24 cellular contexts compared by ENCODE assay signal in genomic region chr7:151541709-151542499, GRCh38.
"Had no signal": no experiment of that assay in that cellular context is flagged by ENCODE, and none has a peak within 500 bp of the region (broad histone marks: within the 10 kb centered on the region; RNA-seq: fewer than 3 reads in every experiment).

No MANE protein-coding gene starts in this region.

- H3K9me3 Mint-ChIP-seq: activated naive CD4-positive, alpha-beta T cell treated with anti-CD3 and anti-CD28 coated beads, Interleukin-2, amount 10 ng/mL, durations not matched to agents 7 days and 5 days; activated naive CD8-positive, alpha-beta T cell treated with anti-CD3 and anti-CD28 coated beads, Interleukin-2, amount 10 ng/mL, durations not matched to agents 7 days and 5 days; brain; mesothelial cell of epicardium had no signal

- H3K4me3 Mint-ChIP-seq: activated naive CD4-positive, alpha-beta T cell treated with anti-CD3 and anti-CD28 coated beads, Interleukin-2, amount 10 ng/mL, durations not matched to agents 7 days and 5 days; activated naive CD8-positive, alpha-beta T cell treated with anti-CD3 and anti-CD28 coated beads, Interleukin-2, amount 10 ng/mL, durations not matched to agents 7 days and 5 days; brain; mesothelial cell of epicardium; naive thymus-derived CD4-positive, alpha-beta T cell had no signal

- H3K36me3 Mint-ChIP-seq: activated naive CD4-positive, alpha-beta T cell treated with anti-CD3 and anti-CD28 coated beads, Interleukin-2, amount 10 ng/mL, durations not matched to agents 7 days and 5 days; activated naive CD8-positive, alpha-beta T cell treated with anti-CD3 and anti-CD28 coated beads, Interleukin-2, amount 10 ng/mL, durations not matched to agents 7 days and 5 days; brain; mesothelial cell of epicardium; naive thymus-derived CD4-positive, alpha-beta T cell had no signal

- H3K9me3 ChIP-seq: ascending aorta, suprapubic skin, tibial artery had no signal

- FAIRE-seq: keratinocyte had no signal

- DNase-seq: activated CD4-positive, alpha-beta T cell treated with anti-CD3 and anti-CD28 coated beads for 4 hours; activated CD4-positive, alpha-beta T cell treated with anti-CD3 and anti-CD28 coated beads, Interleukin-2, amount 50 U/mL, for 4 hours; activated CD8-positive, alpha-beta memory T cell treated with anti-CD3 and anti-CD28 coated beads, Interleukin-2, amount 50 U/mL, for 4 hours; activated gamma-delta T cell; activated naive CD4-positive, alpha-beta T cell treated with anti-CD3 and anti-CD28 coated beads, Interleukin-2, amount 10 ng/mL, durations not matched to agents 7 days and 5 days; activated naive CD8-positive, alpha-beta T cell treated with anti-CD3 and anti-CD28 coated beads, Interleukin-2, amount 10 ng/mL, durations not matched to agents 7 days and 5 days; activated T-cell treated with anti-CD3 and anti-CD28 coated beads, Interleukin-2, amount 50 U/mL, for 1 hour; foreskin fibroblast; left colon; naive thymus-derived CD4-positive, alpha-beta T cell; occipital lobe; right cardiac atrium; stimulated activated CD4-positive, alpha-beta T cell treated with anti-CD3 and anti-CD28 coated beads, Interleukin-15, amount 100 ng/mL, for 24 hours; stimulated activated CD4-positive, alpha-beta T cell treated with anti-CD3 and anti-CD28 coated beads, Interleukin-2, amount 100 ng/mL, for 24 hours; stimulated activated naive CD4-positive, alpha-beta T cell; tibial artery had no signal

- H3K27ac ChIP-seq: ascending aorta, cardiac muscle cell, parathyroid adenoma, suprapubic skin, tibial artery had no signal

- ATAC-seq: esophagus mucosa; left colon; naive thymus-derived CD4-positive, alpha-beta T cell; right cardiac atrium had no signal

- H3K27ac Mint-ChIP-seq: activated naive CD4-positive, alpha-beta T cell treated with anti-CD3 and anti-CD28 coated beads, Interleukin-2, amount 10 ng/mL, durations not matched to agents 7 days and 5 days; activated naive CD8-positive, alpha-beta T cell treated with anti-CD3 and anti-CD28 coated beads, Interleukin-2, amount 10 ng/mL, durations not matched to agents 7 days and 5 days; mesothelial cell of epicardium; naive thymus-derived CD4-positive, alpha-beta T cell had no signal

- H3K9ac ChIP-seq: parathyroid adenoma had no signal

- H2AFZ ChIP-seq: parathyroid adenoma had no signal

- H3K4me3 ChIP-seq: ascending aorta, cardiac muscle cell, suprapubic skin, tibial artery had no signal

- H3K27me3 ChIP-seq: ascending aorta, cardiac muscle cell, suprapubic skin, tibial artery had no signal

- H3K36me3 ChIP-seq: ascending aorta, cardiac muscle cell, suprapubic skin, tibial artery had no signal

- H3K4me1 ChIP-seq: parathyroid adenoma had no signal

- H3K79me2 ChIP-seq: parathyroid adenoma had no signal
